Comparison of ENCODE assay signal across 23 cellular contexts in genomic region chr7:156733638-156734037, GRCh38.
"Had no signal": no experiment of that assay in that cellular context is flagged by ENCODE, and none has a peak within 500 bp of the region (broad histone marks: within the 10 kb centered on the region; RNA-seq: fewer than 3 reads in every experiment).

No MANE protein-coding gene starts in this region.

- H3K36me3 ChIP-seq: SJSA1 had no signal

- H3K27ac ChIP-seq: HL-60, SJSA1, SK-N-MC had no signal

- H3K4me3 ChIP-seq: MG63, SJSA1, SK-N-MC had no signal

- DNase-seq: Karpas-422, KG1, MG63, NCI-H1092 treated with DMSO at 0.1 percent for 48 hours, NCI-H1436, NCI-H187, NCI-H2029, NCI-H2081 treated with DMSO at 0.1 percent for 48 hours, NCI-H2171, NCI-H226, NCI-H446, NCI-H510A, NCI-H524 treated with DMSO at 0.1 percent for 48 hours, NCI-H69, NCI-H774, Right ventricle myocardium superior, RPMI8226, SIG-M5 had no signal

- H3K27me3 ChIP-seq: MG63, SJSA1 had no signal

- H3K4me1 ChIP-seq: SJSA1 had no signal

- H3K9me3 ChIP-seq: SJSA1 had no signal

- FAIRE-seq: HTR-8/SVneo, RCC 7860 had no signal
